In genomic region chr17:48645639-48646182, GRCh38 we compare ENCODE assay signal across 1 cellular context.
A peak's percentile ranks its signal among the peaks of the same experiment; 100 is the strongest.
TF ChIP-seq lines count a peak whose summit lies in the region.

No MANE protein-coding gene starts in this region.

TF ChIP-seq in A549, 52 proteins besides CTCF, POLR2A, EP300 and RAD21:
- TF ChIP-seq MAX (IDR thresholded peaks at IDR 0.05), result peak; percentile 9
- TF ChIP-seq CBX8 (IDR thresholded peaks at IDR 0.05), result no peak
- TF ChIP-seq BHLHE40 (IDR thresholded peaks at IDR 0.05; ENCODE audit: low read depth, low read length), result no peak
- no peak for TF ChIP-seq CHD4 (IDR thresholded peaks at IDR 0.05; ENCODE audit: borderline replicate concordance)
